ENCODE assay signal across 33 cellular contexts in the genomic region with DNA sequence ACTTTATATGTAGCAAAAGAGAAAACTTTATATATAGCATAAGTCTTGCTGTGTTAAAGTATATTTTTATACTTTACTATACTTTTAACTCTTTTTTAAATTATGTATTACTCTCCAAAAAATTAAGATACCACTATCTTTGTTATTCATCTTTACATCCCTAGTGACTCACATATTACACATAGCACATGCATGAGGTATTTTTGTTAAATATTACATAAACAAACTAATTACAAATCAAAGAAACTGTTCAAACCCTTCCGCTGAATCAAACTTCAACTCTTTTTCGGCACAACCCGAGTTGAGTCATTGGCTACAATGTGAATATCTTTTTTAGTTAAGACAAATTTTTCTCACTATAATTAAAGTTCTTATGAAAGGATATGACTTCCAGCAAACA. TPM values are rescaled to one million over a fixed set of nuclear protein-coding genes. Genes with fewer than 3 reads are reported as not detected.
DNase-seq lines count a peak whose midpoint lies in the region; ATAC-seq, FAIRE-seq and TF ChIP-seq lines count a peak whose summit lies in the region.
"Had no signal": no experiment of that assay in that cellular context is flagged by ENCODE, and none has a peak within 500 bp of the region (broad histone marks: within the 10 kb centered on the region; RNA-seq: fewer than 3 reads in every experiment).

No MANE protein-coding gene starts in this region.

- in situ Hi-C loops in brain microvascular endothelial cell (cut with HindIII; ENCODE audit: low pct_ligation_motif_present, low sequenced_read_pairs) = no loop called here

- CTCF ChIA-PET in MCF 10A (lab: Yijun Ruan, JAX) = no interaction called here

- no peak overlapping the region for H3K27ac Mint-ChIP-seq in MCF 10A (ENCODE audit: low read depth, unreplicated experiment)
- H3K27ac Mint-ChIP-seq: activated CD8-positive, alpha-beta T cell treated with anti-CD3 and anti-CD28 coated beads for 36 hours; activated naive CD4-positive, alpha-beta T cell treated with anti-CD3 and anti-CD28 coated beads, Interleukin-2, amount 50 U/mL, for 72 hours; effector memory CD8-positive, alpha-beta T cell; type B pancreatic cell had no signal

- TF ChIP-seq CTCF in MCF 10A (IDR thresholded peaks at IDR 0.05; ENCODE audit: unreplicated experiment) (no peak), breast epithelium (IDR thresholded peaks at IDR 0.05) (no peak), brain microvascular endothelial cell (IDR thresholded peaks at IDR 0.05; ENCODE audit: low read depth, low read length, missing control alignments) (no peak), fibroblast of the aortic adventitia (IDR thresholded peaks at IDR 0.05; ENCODE audit: insufficient read depth, low read length) (no peak)

- no peak for TF ChIP-seq POLR2A in breast epithelium (IDR thresholded peaks at IDR 0.05)
- no peak for TF ChIP-seq POLR2A in GM12892 (IDR thresholded peaks at IDR 0.05; ENCODE audit: low read depth, low read length)

- no TSS peak for BruUV-seq in MCF 10A (replicated peaks; lab: Mats Ljungman, UMichigan)

- H3K4me1 Mint-ChIP-seq in MCF 10A (ENCODE audit: insufficient read depth, unreplicated experiment) = no peaks in the 10 kb centered on the region

- no peak overlapping the region for H3K4me3 Mint-ChIP-seq in MCF 10A (ENCODE audit: unreplicated experiment)
- H3K4me3 Mint-ChIP-seq: activated CD8-positive, alpha-beta T cell treated with anti-CD3 and anti-CD28 coated beads for 36 hours; effector memory CD8-positive, alpha-beta T cell; type B pancreatic cell had no signal

- H3K4me1 ChIP-seq in breast epithelium (no peaks in the 10 kb centered on the region), right cardiac atrium (ENCODE audit: control insufficient read depth, insufficient read depth, low read length) (no peaks in the 10 kb centered on the region)
- H3K4me1 ChIP-seq: left lung, parathyroid adenoma had no signal

- peaks cover 44% of the 10 kb centered on the region for H3K36me3 Mint-ChIP-seq in MCF 10A (ENCODE audit: insufficient read depth, unreplicated experiment)

- intact Hi-C loops in MCF 10A (cut with micrococcal nuclease) (no loop called here), breast epithelium (cut with DNase I; ENCODE audit: low total_unique reads) (no loop called here), right cardiac atrium (cut with DNase I) (no loop called here)

- no peak overlapping the region for H3K27ac ChIP-seq in breast epithelium
- peak overlapping the region; percentile 10 for H3K27ac ChIP-seq in brain microvascular endothelial cell
- H3K27ac ChIP-seq in right cardiac atrium (ENCODE audit: low read length) = no peak overlapping the region
- H3K27ac ChIP-seq: C4-2B, KMS-11, left lung, parathyroid adenoma had no signal

- peaks cover 6% of the 10 kb centered on the region for H3K36me3 ChIP-seq in breast epithelium
- H3K36me3 ChIP-seq in brain microvascular endothelial cell (replicated peaks) = no peaks in the 10 kb centered on the region
- H3K36me3 ChIP-seq in H7 (replicated peaks; ENCODE audit: control insufficient read depth, insufficient read depth, low read length) = no peaks in the 10 kb centered on the region

- no peaks in the 10 kb centered on the region for H3K27me3 ChIP-seq in breast epithelium
- no peaks in the 10 kb centered on the region for H3K27me3 ChIP-seq in brain microvascular endothelial cell (replicated peaks)
- no peaks in the 10 kb centered on the region for H3K27me3 ChIP-seq in H7 (ENCODE audit: control insufficient read depth, insufficient read depth, low read length)
- no peaks in the 10 kb centered on the region for H3K27me3 ChIP-seq in right cardiac atrium (ENCODE audit: control insufficient read depth, insufficient read depth)
- H3K27me3 ChIP-seq: left lung had no signal

- H3K9me3 ChIP-seq in breast epithelium = no peaks in the 10 kb centered on the region
- no peaks in the 10 kb centered on the region for H3K9me3 ChIP-seq in right cardiac atrium (ENCODE audit: control insufficient read depth, low read length)
- H3K9me3 ChIP-seq: left lung had no signal

- POLR2A ChIA-PET in MCF 10A (lab: Yijun Ruan, JAX) = interaction anchor here (0.7 to 1.3 kb wide), 3 partner anchors 27 to 396 kb away, joined by 3 to 4 read pairs (median 3); no protein-coding TSS in a partner anchor

- no peaks in the 10 kb centered on the region for H3K9me3 Mint-ChIP-seq in MCF 10A (ENCODE audit: unreplicated experiment)
- H3K9me3 Mint-ChIP-seq: activated CD8-positive, alpha-beta T cell treated with anti-CD3 and anti-CD28 coated beads for 36 hours; activated naive CD4-positive, alpha-beta T cell treated with anti-CD3 and anti-CD28 coated beads, Interleukin-2, amount 50 U/mL, for 72 hours; effector memory CD8-positive, alpha-beta T cell; type B pancreatic cell had no signal

- WGBS in right cardiac atrium = 86% methylated on average over 3 of the region's 3 CpGs

- no peak overlapping the region for H3K4me3 ChIP-seq in breast epithelium
- H3K4me3 ChIP-seq in brain microvascular endothelial cell (ENCODE audit: low read depth, low read length) = no peak overlapping the region
- H3K4me3 ChIP-seq in fibroblast of the aortic adventitia (ENCODE audit: low read depth, low read length) = no peak overlapping the region
- H3K4me3 ChIP-seq in H7 (ENCODE audit: insufficient read depth, low read depth, low read length) = no peak overlapping the region
- H3K4me3 ChIP-seq in right cardiac atrium (ENCODE audit: low read length) = no peak overlapping the region
- H3K4me3 ChIP-seq: left lung had no signal

- no peak for ATAC-seq in right cardiac atrium
- ATAC-seq: activated CD8-positive, alpha-beta T cell treated with anti-CD3 and anti-CD28 coated beads for 36 hours; activated naive CD4-positive, alpha-beta T cell treated with anti-CD3 and anti-CD28 coated beads, Interleukin-2, amount 50 U/mL, for 72 hours; effector memory CD8-positive, alpha-beta T cell; esophagus mucosa; left lung; Right ventricle myocardium inferior had no signal

- no peak for FAIRE-seq in GM12892 (lab: Jason Lieb, UNC)
- FAIRE-seq: islet of Langerhans, small intestine had no signal

- no peaks in the 10 kb centered on the region for H3K27me3 Mint-ChIP-seq in MCF 10A (ENCODE audit: insufficient read depth, unreplicated experiment)
- H3K27me3 Mint-ChIP-seq: activated CD8-positive, alpha-beta T cell treated with anti-CD3 and anti-CD28 coated beads for 36 hours; effector memory CD8-positive, alpha-beta T cell; type B pancreatic cell had no signal

- DNase-seq in MCF 10A (ENCODE audit: unreplicated experiment) (peak; percentile 22), breast epithelium (ENCODE audit: low spot score in 2 of 2) (no peak), brain microvascular endothelial cell (peak; percentile 30), fibroblast of the aortic adventitia (ENCODE audit: low read depth) (peak; percentile 16), GM12892 (ENCODE audit: insufficient read length) (no peak), H7 (no peak), right cardiac atrium (no peak), NCI-H2029 (lab: John Stamatoyannopoulos, UW) (no peak)
- DNase-seq: 8988T; activated CD4-positive, alpha-beta T cell treated with anti-CD3 and anti-CD28 coated beads for 1 hour; activated CD8-positive, alpha-beta T cell treated with anti-CD3 and anti-CD28 coated beads for 36 hours; anterior cingulate cortex; COR-L47; cortex of kidney; effector memory CD8-positive, alpha-beta T cell; GDM1; left lung; mesendoderm; NCI-H1417; NCI-H2029 treated with DMSO at 0.1 percent for 48 hours; NCI-H524 treated with DMSO at 0.1 percent for 48 hours; OCI-M1; retina; small intestine; stimulated activated naive CD4-positive, alpha-beta T cell had no signal

RNA-seq across cellular contexts. Expression of a gene that starts 32.1 kb away (rescaled TPM):
- total RNA-seq in MCF 10A (2022) (36.2 and 37.1 TPM in 2 replicates), breast epithelium (10 to 100 TPM; 27.4 to 31.8 (median 27.9) TPM), fibroblast of the aortic adventitia (ENCODE audit: low replicate concordance) (29.7 and 109 TPM in 2 replicates), right cardiac atrium (10 to 100 TPM; 31.2 to 34.9 (median 32.6) TPM)
- 5.0 TPM for polyA plus RNA-seq in GM12892 (2012; ENCODE audit: missing spikeins)
- total RNA-seq in H7 (2014; rRNA removed; shearing (Covaris generic)) = 15.3 and 16.0 TPM in 2 replicates
- 12.8 TPM for polyA plus RNA-seq in right cardiac atrium

RNA-seq across cellular contexts. Expression of a gene that starts 57.8 kb away (rescaled TPM):
- 19.3 and 21.7 TPM in 2 replicates for total RNA-seq in MCF 10A (2022)
- 10 to 100 TPM in 1 of 3 donors, 1 to 10 TPM in 2; 9.1 to 11.1 (median 9.2) TPM for total RNA-seq in breast epithelium
- 31.5 and 36.3 TPM in 2 replicates for total RNA-seq in fibroblast of the aortic adventitia (ENCODE audit: low replicate concordance)
- polyA plus RNA-seq in GM12892 (2012; ENCODE audit: missing spikeins) = 26.6 TPM
- total RNA-seq in H7 (2014; rRNA removed; shearing (Covaris generic)) = 60.7 and 90.0 TPM in 2 replicates
- 1 to 10 TPM; 6.5 to 7.9 (median 7.1) TPM for total RNA-seq in right cardiac atrium
- polyA plus RNA-seq in right cardiac atrium = 1.9 TPM

RNA-seq across cellular contexts. Expression of a gene that starts 58.0 kb away (rescaled TPM):
- 7.9 and 9.6 TPM in 2 replicates for total RNA-seq in MCF 10A (2022)
- 10 to 100 TPM; 11.0 to 19.3 (median 13.1) TPM for total RNA-seq in breast epithelium
- total RNA-seq in fibroblast of the aortic adventitia (ENCODE audit: low replicate concordance) = 17.6 and 22.1 TPM in 2 replicates
- 6.4 TPM for polyA plus RNA-seq in GM12892 (2012; ENCODE audit: missing spikeins)
- total RNA-seq in H7 (2014; rRNA removed; shearing (Covaris generic)) = 4.1 and 5.0 TPM in 2 replicates
- 10 to 100 TPM; 10.9 to 13.7 (median 13.0) TPM for total RNA-seq in right cardiac atrium
- polyA plus RNA-seq in right cardiac atrium = 4.2 TPM

Comparison
In these comparisons a context has a peak if more than half of its experiments do, and no peak if none do; other contexts are left out.
1. DNase-seq: peak in MCF 10A (single experiment), brain microvascular endothelial cell (single experiment) and fibroblast of the aortic adventitia (single experiment); none in breast epithelium (0 of 2), GM12892 (single experiment), H7 (single experiment), right cardiac atrium (0 of 3) and NCI-H2029 (single experiment).